ENCODE assay signal across 10 cellular contexts in genomic region chr20:4925842-4926530, GRCh38.
DNase-seq lines count a peak whose midpoint lies in the region; ATAC-seq and TF ChIP-seq lines count a peak whose summit lies in the region.
"Had no signal": no experiment of that assay in that cellular context is flagged by ENCODE, and none has a peak within 500 bp of the region (broad histone marks: within the 10 kb centered on the region; RNA-seq: fewer than 3 reads in every experiment).

No MANE protein-coding gene starts in this region.

- no peak for TF ChIP-seq CTCF in GM23338 (conservative IDR thresholded peaks at IDR 0.05; ENCODE audit: low read depth in 2 of 2)

- H3K4me3 Mint-ChIP-seq in activated T-cell treated with anti-CD3 and anti-CD28 coated beads, Interleukin-2, amount 50 U/mL, for 72 hours = no peak overlapping the region
- no peak overlapping the region for H3K4me3 Mint-ChIP-seq in GM23338
- H3K4me3 Mint-ChIP-seq: activated CD4-positive, alpha-beta memory T cell treated with anti-CD3 and anti-CD28 coated beads, Interleukin-2, amount 10 ng/mL, durations not matched to agents 7 days and 5 days had no signal

- no peaks in the 10 kb centered on the region for H3K79me2 ChIP-seq in GM23338 (replicated peaks; ENCODE audit: insufficient read depth)

- no peak overlapping the region for H3K27ac ChIP-seq in GM23338 (ENCODE audit: low read depth)

- ATAC-seq in Right ventricle myocardium superior (ENCODE audit: poor library complexity) = peak; percentile 83
- ATAC-seq in activated T-cell treated with anti-CD3 and anti-CD28 coated beads, Interleukin-2, amount 50 U/mL, for 72 hours (replicated peaks in 1 of 2) = no peak
- ATAC-seq in HG03097 (IDR thresholded peaks at IDR 0.05; ENCODE audit: low FRiP score, unreplicated experiment) = no peak
- no peak for ATAC-seq in GM23338

- peaks cover 10% of the 10 kb centered on the region for H3K4me1 Mint-ChIP-seq in activated T-cell treated with anti-CD3 and anti-CD28 coated beads, Interleukin-2, amount 50 U/mL, for 72 hours (ENCODE audit: low read depth)
- H3K4me1 Mint-ChIP-seq in GM23338 = peaks cover 17% of the 10 kb centered on the region

- peak; percentile 53 for DNase-seq in DMS153 treated with DMSO at 0.1 percent for 48 hours (lab: John Stamatoyannopoulos, UW; ENCODE audit: unreplicated experiment)
- DNase-seq in amniotic epithelial cell (ENCODE audit: low read depth) = peak; percentile 19
- peak; percentile 79 for DNase-seq in Right ventricle myocardium superior
- DNase-seq in putamen (ENCODE audit: low spot score) = peak; percentile 39
- no peak for DNase-seq in NK-92 treated with Interleukin-12 subunit alpha and Interleukin-12 subunit beta, amount 100 ng/mL, for 24 hours (lab: John Stamatoyannopoulos, UW)
- DNase-seq in activated T-cell treated with anti-CD3 and anti-CD28 coated beads, Interleukin-2, amount 50 U/mL, for 72 hours = no peak
- no peak for DNase-seq in GM23338 (ENCODE audit: low spot score)
- DNase-seq: activated CD4-positive, alpha-beta memory T cell treated with anti-CD3 and anti-CD28 coated beads, Interleukin-2, amount 10 ng/mL, durations not matched to agents 7 days and 5 days; NCI-H2081 treated with DMSO at 0.1 percent for 48 hours had no signal

- no peaks in the 10 kb centered on the region for H3K27me3 Mint-ChIP-seq in activated T-cell treated with anti-CD3 and anti-CD28 coated beads, Interleukin-2, amount 50 U/mL, for 72 hours (ENCODE audit: low read depth)
- H3K27me3 Mint-ChIP-seq in GM23338 (ENCODE audit: insufficient read depth, low read depth, poor library complexity) = no peaks in the 10 kb centered on the region
- H3K27me3 Mint-ChIP-seq: activated CD4-positive, alpha-beta memory T cell treated with anti-CD3 and anti-CD28 coated beads, Interleukin-2, amount 10 ng/mL, durations not matched to agents 7 days and 5 days had no signal

- H3K4me1 ChIP-seq in GM23338 (ENCODE audit: insufficient read depth) = peaks cover 4% of the 10 kb centered on the region; the same call in 1 of the 2 replicates

- peaks cover 0 to 12% of the 10 kb centered on the region in 2 donors for H3K36me3 Mint-ChIP-seq in activated T-cell treated with anti-CD3 and anti-CD28 coated beads, Interleukin-2, amount 50 U/mL, for 72 hours (ENCODE audit: insufficient read depth in 2 of 2)
- H3K36me3 Mint-ChIP-seq in GM23338 (ENCODE audit: low read depth) = no peaks in the 10 kb centered on the region

- H3K9me2 ChIP-seq in GM23338 (ENCODE audit: insufficient read depth) = no peaks in the 10 kb centered on the region

- H3K27me3 ChIP-seq in GM23338 (ENCODE audit: insufficient read depth) = no peaks in the 10 kb centered on the region

- intact Hi-C loops in Right ventricle myocardium superior (cut with DNase I) = no loop called here

- H3K4me2 ChIP-seq in GM23338 = no peak overlapping the region

- no peak overlapping the region for H2AFZ ChIP-seq in GM23338

- H3K9me3 Mint-ChIP-seq in activated T-cell treated with anti-CD3 and anti-CD28 coated beads, Interleukin-2, amount 50 U/mL, for 72 hours = no peaks in the 10 kb centered on the region
- H3K9me3 Mint-ChIP-seq in GM23338 = no peaks in the 10 kb centered on the region
- H3K9me3 Mint-ChIP-seq: activated CD4-positive, alpha-beta memory T cell treated with anti-CD3 and anti-CD28 coated beads, Interleukin-2, amount 10 ng/mL, durations not matched to agents 7 days and 5 days had no signal

- no peak overlapping the region for H3K4me3 ChIP-seq in GM23338

- no peak overlapping the region for H3K27ac Mint-ChIP-seq in activated T-cell treated with anti-CD3 and anti-CD28 coated beads, Interleukin-2, amount 50 U/mL, for 72 hours
- no peak overlapping the region for H3K27ac Mint-ChIP-seq in GM23338
- H3K27ac Mint-ChIP-seq: activated CD4-positive, alpha-beta memory T cell treated with anti-CD3 and anti-CD28 coated beads, Interleukin-2, amount 10 ng/mL, durations not matched to agents 7 days and 5 days had no signal

- H4K20me1 ChIP-seq in GM23338 (replicated peaks; ENCODE audit: insufficient read depth) = no peaks in the 10 kb centered on the region

- no peaks in the 10 kb centered on the region for H3K36me3 ChIP-seq in GM23338 (ENCODE audit: insufficient read depth)

- no peaks in the 10 kb centered on the region for H3F3A ChIP-seq in GM23338 (replicated peaks; ENCODE audit: low read depth)

TF ChIP-seq in GM23338, 12 proteins besides CTCF, POLR2A, EP300 and RAD21 (continues in another document):
- no peak for TF ChIP-seq ZNF114 (CRISPR knock-in tag; IDR thresholded peaks at IDR 0.05)
- TF ChIP-seq ZNF462 (CRISPR knock-in tag; IDR thresholded peaks at IDR 0.05) = no peak
- no peak for TF ChIP-seq ZNF331 (CRISPR knock-in tag; IDR thresholded peaks at IDR 0.05; ENCODE audit: low read depth)
- no peak for TF ChIP-seq STAT1 (IDR thresholded peaks at IDR 0.05; ENCODE audit: unreplicated experiment)
- TF ChIP-seq NANOG (IDR thresholded peaks at IDR 0.05; ENCODE audit: borderline replicate concordance) = no peak
- no peak for TF ChIP-seq EZH2phosphoT487 (IDR thresholded peaks at IDR 0.05; ENCODE audit: unreplicated experiment)

Comparison
In these comparisons a context has a peak if more than half of its experiments do, and no peak if none do; other contexts are left out.
1. DNase-seq: peak in DMS153 treated with DMSO at 0.1 percent for 48 hours (single experiment), amniotic epithelial cell (single experiment), Right ventricle myocardium superior (single experiment) and putamen (single experiment); none in NK-92 treated with Interleukin-12 subunit alpha and Interleukin-12 subunit beta, amount 100 ng/mL, for 24 hours (single experiment), activated T-cell treated with anti-CD3 and anti-CD28 coated beads, Interleukin-2, amount 50 U/mL, for 72 hours (0 of 2) and GM23338 (single experiment).